Comparison of ENCODE assay signal across 8 cellular contexts in the genomic region with DNA sequence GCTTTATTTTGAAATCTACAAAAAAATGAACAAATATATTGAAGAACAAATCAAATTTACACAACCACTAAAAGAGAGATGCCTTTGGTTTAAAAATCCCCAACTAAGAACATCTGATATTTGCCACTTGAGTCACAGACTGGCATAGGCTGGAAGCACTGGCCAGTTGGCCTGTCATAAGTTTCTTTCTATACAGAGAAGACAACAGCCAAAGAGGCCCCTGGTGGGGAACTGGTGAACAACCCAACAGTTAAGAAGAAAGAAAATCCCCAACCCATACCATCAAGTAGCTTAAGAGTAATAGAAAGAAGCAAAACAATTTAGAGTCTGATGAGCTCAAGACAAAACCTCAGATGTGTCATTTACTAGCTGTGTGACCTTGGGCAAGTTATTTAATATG. TPM values are rescaled to one million over a fixed set of nuclear protein-coding genes. Genes with fewer than 3 reads are reported as not detected.
A peak's percentile ranks its signal among the peaks of the same experiment; 100 is the strongest.
DNase-seq lines count a peak whose midpoint lies in the region; ATAC-seq, FAIRE-seq and TF ChIP-seq lines count a peak whose summit lies in the region.

No MANE protein-coding gene starts in this region.

- H3K4me2 ChIP-seq in GM12878 (ENCODE audit: control insufficient read depth, insufficient read depth), result no peak overlapping the region

- TF ChIP-seq EP300 in GM12878 (IDR thresholded peaks at IDR 0.05; ENCODE audit: borderline replicate concordance in 1 of 2, control insufficient read depth in 1 of 2, low read depth in 2 of 2, low read length in 2 of 2), result no peak

- DNase-seq in GM12878 (ENCODE audit: low read depth, low spot score), result no peak
- DNase-seq in pancreas, result peak in 1 of 6 donors; percentile 38
- DNase-seq in nucleus accumbens (lab: John Stamatoyannopoulos, UW), result no peak
- DNase-seq in NCI-H1436 (lab: John Stamatoyannopoulos, UW), result no peak
- no peak for DNase-seq in NCI-H1436 treated with DMSO at 0.1 percent for 48 hours (lab: John Stamatoyannopoulos, UW)
- DNase-seq in CD1c-positive myeloid dendritic cell (ENCODE audit: extremely low spot score), result no peak

- H3K4me1 ChIP-seq in GM12878 (ENCODE audit: control insufficient read depth, insufficient read depth, low read length) (no peaks in the 10 kb centered on the region), pancreas (no peaks in the 10 kb centered on the region)

- H3K79me2 ChIP-seq in GM12878 (ENCODE audit: control insufficient read depth, insufficient read depth, low read length), result no peaks in the 10 kb centered on the region

- H4K20me1 ChIP-seq in GM12878 (ENCODE audit: control insufficient read depth, insufficient read depth), result no peaks in the 10 kb centered on the region

- ATAC-seq in GM18519 (IDR thresholded peaks at IDR 0.05; ENCODE audit: low FRiP score, unreplicated experiment), result peak; percentile 95
- ATAC-seq in HG03354 (IDR thresholded peaks at IDR 0.05; ENCODE audit: poor library complexity, severe bottlenecking, unreplicated experiment), result peak; percentile 76
- peak; percentile 81 for ATAC-seq in GM12878
- ATAC-seq in pancreas, result peak; percentile 60 to 71 (median 63)

- no peak overlapping the region for H3K9ac ChIP-seq in GM12878 (ENCODE audit: control insufficient read depth, insufficient read depth, low read length)

- POLR2A ChIA-PET in GM12878 (lab: Charles Lee), result no interaction called here

- H3K36me3 ChIP-seq in GM12878 (ENCODE audit: control insufficient read depth in 2 of 2, insufficient read depth in 2 of 2, low read length in 1 of 2) (no peaks in the 10 kb centered on the region), pancreas (no peaks in the 10 kb centered on the region)

- no peak overlapping the region for H3K27ac ChIP-seq in GM12878 (ENCODE audit: control insufficient read depth, insufficient read depth)
- no peak overlapping the region for H3K27ac ChIP-seq in pancreas

- BruUV-seq in GM12878 (replicated peaks; lab: Mats Ljungman, UMichigan), result no TSS peak

- no peak overlapping the region for H3K4me3 ChIP-seq in GM12878
- no peak overlapping the region for H3K4me3 ChIP-seq in pancreas

- no peak for TF ChIP-seq POLR2A in GM12878 (IDR thresholded peaks at IDR 0.05; ENCODE audit: low read depth, low read length)

- in situ Hi-C loops in GM12878 (cut with MboI), result no loop called here

- TF ChIP-seq RAD21 in GM12878 (IDR thresholded peaks at IDR 0.05; ENCODE audit: insufficient read depth, low read depth, low read length), result no peak

- RAD21 ChIA-PET in GM12878 (lab: Charles Lee; ENCODE audit: unreplicated experiment), result interaction anchor here (0.9 kb wide), 1 partner anchor 793 kb away, joined by 3 read pairs; no protein-coding TSS in a partner anchor

- FAIRE-seq in GM12878 (lab: Jason Lieb, UNC) (peak; percentile 61), pancreas (lab: Jason Lieb, UNC) (no peak)

- CTCF ChIA-PET in GM12878 (lab: Yijun Ruan, JAX), result no interaction called here

- SMC1A ChIA-PET in GM12878 (lab: Charles Lee; ENCODE audit: uncharacterized antibody, unreplicated experiment), result no interaction called here

- H3K9me3 ChIP-seq in GM12878 (replicated peaks; ENCODE audit: control insufficient read depth, insufficient read depth, low read length) (no peaks in the 10 kb centered on the region), pancreas (no peaks in the 10 kb centered on the region)

- H3K27me3 ChIP-seq in GM12878 (replicated peaks in 1 of 2; ENCODE audit: control insufficient read depth in 2 of 2, insufficient read depth in 2 of 2, low read length in 1 of 2) (no peaks in the 10 kb centered on the region), pancreas (no peaks in the 10 kb centered on the region)

- no peak overlapping the region for H2AFZ ChIP-seq in GM12878 (ENCODE audit: control insufficient read depth, low read depth, low read length)

- intact Hi-C loops in GM12878 (cut with micrococcal nuclease; ENCODE audit: unreplicated experiment), result no loop called here
- intact Hi-C loops in pancreas (cut with DNase I), result no loop called here

- peak in 2 of 3 experiments; percentile 32 to 34; a peak in 2 of 6 replicates for TF ChIP-seq CTCF in GM12878 (IDR thresholded peaks at IDR 0.05 in 2 of 3, conservative IDR thresholded peaks at IDR 0.05 in 1 of 3; ENCODE audit: control insufficient read depth in 2 of 3, extremely low read depth in 1 of 3, insufficient read depth in 1 of 3, low read depth in 3 of 3, low read length in 3 of 3)
- TF ChIP-seq CTCF in pancreas (IDR thresholded peaks at IDR 0.05), result no peak

TF ChIP-seq in GM12878, 131 proteins besides CTCF, POLR2A, EP300 and RAD21:
- TF ChIP-seq MLLT1 (IDR thresholded peaks at IDR 0.05) (no peak), BRCA1 (IDR thresholded peaks at IDR 0.05; ENCODE audit: low read depth, low read length) (no peak), IRF3 (IDR thresholded peaks at IDR 0.05) (no peak), PBX3 (IDR thresholded peaks at IDR 0.05; ENCODE audit: insufficient replicate concordance, low read depth, low read length) (no peak), RELB (IDR thresholded peaks at IDR 0.05; ENCODE audit: low read depth) (no peak), SMC3 (IDR thresholded peaks at IDR 0.05; ENCODE audit: borderline replicate concordance, low read length) (no peak; the same call in 1 of the 2 replicates), PAX5 (IDR thresholded peaks at IDR 0.05; ENCODE audit: borderline replicate concordance, low read depth, low read length) (no peak), RELA (IDR thresholded peaks at IDR 0.05; ENCODE audit: borderline replicate concordance, partially characterized antibody) (no peak), SUPT20H (IDR thresholded peaks at IDR 0.05; ENCODE audit: borderline replicate concordance, control insufficient read depth, low read depth, low read length) (no peak), CHD4 (IDR thresholded peaks at IDR 0.05) (no peak)

RNA-seq across cellular contexts. Expression of gene OSR1, which starts 45.5 kb away (rescaled TPM):
- total RNA-seq in GM12878 (2013; cell fraction: nucleolus; rRNA removed), result not detected in 2 replicates
- total RNA-seq in GM12878 (2014; rRNA removed) (not detected in 2 replicates), GM12878 (2014; rRNA removed; fragmentation: Illumina TruSeq; extraction: Trizol) (not detected in 2 replicates), GM12878 (2021) (not detected in 2 replicates), pancreas (1 to 10 TPM in 2 of 6 donors, under 1 TPM in 4; 0.24 to 2.7 (median 0.77) TPM)
- polyA plus RNA-seq in GM12878 (2011; ENCODE audit: low read depth), result not detected
- polyA plus RNA-seq in GM12878 (2011; rRNA removed) (not detected in 2 replicates), GM12878 (2014; fragmentation: Illumina TruSeq; extraction: Trizol) (not detected in 2 replicates), GM12878 (2014; fragmentation: Nextera tagmentation; extraction: Ambion mirVana) (not detected), GM12878 (2014; rRNA removed) (0.03 TPM in 1 of 2 replicates, not detected in the other), GM12878 (2016; fragmentation: Nextera tagmentation; extraction: Ambion mirVana) (not detected), pancreas (1 to 10 TPM; 1.6 to 1.7 TPM)
- polyA plus RNA-seq in GM12878 (2011; cell fraction: cytosol; rRNA removed), result not detected in 2 replicates
- polyA plus RNA-seq in GM12878 (2011; cell fraction: nucleus; rRNA removed), result 0.03 and 0.07 TPM in 2 replicates
- polyA plus RNA-seq in GM12878 (2012), result not detected in 2 replicates
- not detected in 2 replicates for polyA minus RNA-seq in GM12878 (2011; rRNA and poly(A)+ RNA removed)
- not detected in 2 replicates for polyA minus RNA-seq in GM12878 (2011; cell fraction: cytosol; rRNA and poly(A)+ RNA removed)
- not detected in 2 replicates for polyA minus RNA-seq in GM12878 (2011; cell fraction: nucleus; rRNA and poly(A)+ RNA removed)

Comparison
In these comparisons a context has a peak if more than half of its experiments do, and no peak if none do; other contexts are left out.
1. CTCF ChIP-seq: peak in GM12878 (2 of 3); none in pancreas (0 of 4).
2. Peak in every context shown above with its lines, with median percentiles within 50 percentile points of each other: ATAC-seq.